In the genomic region with DNA sequence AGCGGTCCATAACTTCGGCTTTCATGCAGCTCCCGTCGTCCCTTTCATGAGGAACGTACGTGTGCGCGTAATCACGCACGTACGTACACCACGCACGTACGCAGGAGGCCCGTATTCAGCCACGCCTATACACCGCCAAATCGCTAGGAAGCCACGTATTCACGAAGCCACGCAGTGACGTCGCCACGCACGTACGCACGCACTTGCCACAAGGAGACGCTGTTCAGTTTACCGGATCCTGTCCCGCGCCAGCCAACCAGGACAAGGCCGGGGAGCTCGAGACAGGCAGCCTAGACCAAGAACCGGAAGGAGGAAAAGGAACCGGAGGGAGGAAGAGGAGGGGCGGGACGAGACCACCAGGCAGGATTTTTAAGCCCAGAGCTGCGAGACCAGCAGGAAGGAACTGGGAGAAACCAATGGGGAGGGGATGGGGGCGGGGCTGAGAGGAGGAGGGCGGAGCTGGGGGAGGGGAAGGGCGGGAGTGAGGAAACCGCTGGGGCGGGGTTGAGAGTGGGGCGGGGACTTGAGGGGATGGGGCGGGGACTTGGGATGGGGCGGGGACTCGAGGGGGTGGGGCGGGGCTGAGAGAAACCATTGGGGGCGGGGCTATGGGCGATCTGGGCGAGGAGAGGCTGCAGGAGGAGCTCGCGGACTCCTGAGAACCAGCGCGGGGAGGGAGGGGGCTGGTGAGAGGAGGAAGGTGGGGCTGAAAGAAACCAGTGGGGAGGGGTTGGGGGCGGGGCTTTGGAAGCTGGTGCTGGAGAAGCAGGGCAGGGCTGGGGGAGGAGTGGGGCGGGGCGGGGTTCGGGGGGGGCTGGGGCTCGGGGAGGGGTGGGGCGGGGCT, we compare ENCODE assay signal across 8 cellular contexts.
DNase-seq lines count a peak whose midpoint lies in the region; ATAC-seq and TF ChIP-seq lines count a peak whose summit lies in the region.

Gene EOLA2, minus strand, starts transcription at position 65 of the 844 bp plus-strand sequence. CDS start 4,617 bp downstream, outside the sequence.

- H3K36me3 Mint-ChIP-seq in activated naive CD4-positive, alpha-beta T cell treated with anti-CD3 and anti-CD28 coated beads, Interleukin-2, amount 50 U/mL, for 24 hours: no peaks in the 10 kb centered on the region

- no peaks in the 10 kb centered on the region for H3K27me3 Mint-ChIP-seq in activated naive CD4-positive, alpha-beta T cell treated with anti-CD3 and anti-CD28 coated beads, Interleukin-2, amount 50 U/mL, for 24 hours

- peak within 1 kb of the TSS; percentile 73 for H3K4me3 ChIP-seq in GM08714 (ENCODE audit: low read length)

- peak within 1 kb of the TSS; percentile 94 for H3K27ac Mint-ChIP-seq in activated naive CD4-positive, alpha-beta T cell treated with anti-CD3 and anti-CD28 coated beads, Interleukin-2, amount 50 U/mL, for 24 hours

- ATAC-seq in HG02610 (IDR thresholded peaks at IDR 0.05; ENCODE audit: unreplicated experiment) (peak; percentile 72), SK-N-SH treated with all-trans-retinoic acid at 6 μM for 48 hours (peak; percentile 69)

- no peaks in the 10 kb centered on the region for H3K9me3 Mint-ChIP-seq in activated naive CD4-positive, alpha-beta T cell treated with anti-CD3 and anti-CD28 coated beads, Interleukin-2, amount 50 U/mL, for 24 hours

- H3K4me3 Mint-ChIP-seq in activated naive CD4-positive, alpha-beta T cell treated with anti-CD3 and anti-CD28 coated beads, Interleukin-2, amount 50 U/mL, for 24 hours: peak within 1 kb of the TSS; percentile 86

- peak; percentile 98 for DNase-seq in NCI-H1092 (lab: John Stamatoyannopoulos, UW)
- DNase-seq in germinal center (ENCODE audit: low spot score): peak; percentile 57
- DNase-seq in non-pigmented ciliary epithelial cell (ENCODE audit: low read depth): peak; percentile 93
- DNase-seq in superior temporal gyrus (ENCODE audit: extremely low spot score): peak; percentile 97

- H3K4me1 Mint-ChIP-seq in activated naive CD4-positive, alpha-beta T cell treated with anti-CD3 and anti-CD28 coated beads, Interleukin-2, amount 50 U/mL, for 24 hours: no peaks in the 10 kb centered on the region

TF ChIP-seq in SK-N-SH treated with all-trans-retinoic acid at 6 μM for 48 hours, 23 proteins besides CTCF, POLR2A, EP300 and RAD21:
- TF ChIP-seq RARB (CRISPR knock-in tag; IDR thresholded peaks at IDR 0.05) (no peak), CSDC2 (CRISPR knock-in tag; IDR thresholded peaks at IDR 0.05) (no peak), ZFP30 (CRISPR knock-in tag; IDR thresholded peaks at IDR 0.05) (no peak), GLIS3 (CRISPR knock-in tag; IDR thresholded peaks at IDR 0.05) (no peak), TOX (CRISPR knock-in tag; IDR thresholded peaks at IDR 0.05; ENCODE audit: borderline replicate concordance) (no peak), ZNF70 (CRISPR knock-in tag; IDR thresholded peaks at IDR 0.05) (no peak), OSR1 (CRISPR knock-in tag; IDR thresholded peaks at IDR 0.05) (no peak), PPARA (CRISPR knock-in tag; IDR thresholded peaks at IDR 0.05; ENCODE audit: borderline replicate concordance) (no peak), ISL1 (CRISPR knock-in tag; IDR thresholded peaks at IDR 0.05) (no peak)
- TF ChIP-seq, protein P1, sequence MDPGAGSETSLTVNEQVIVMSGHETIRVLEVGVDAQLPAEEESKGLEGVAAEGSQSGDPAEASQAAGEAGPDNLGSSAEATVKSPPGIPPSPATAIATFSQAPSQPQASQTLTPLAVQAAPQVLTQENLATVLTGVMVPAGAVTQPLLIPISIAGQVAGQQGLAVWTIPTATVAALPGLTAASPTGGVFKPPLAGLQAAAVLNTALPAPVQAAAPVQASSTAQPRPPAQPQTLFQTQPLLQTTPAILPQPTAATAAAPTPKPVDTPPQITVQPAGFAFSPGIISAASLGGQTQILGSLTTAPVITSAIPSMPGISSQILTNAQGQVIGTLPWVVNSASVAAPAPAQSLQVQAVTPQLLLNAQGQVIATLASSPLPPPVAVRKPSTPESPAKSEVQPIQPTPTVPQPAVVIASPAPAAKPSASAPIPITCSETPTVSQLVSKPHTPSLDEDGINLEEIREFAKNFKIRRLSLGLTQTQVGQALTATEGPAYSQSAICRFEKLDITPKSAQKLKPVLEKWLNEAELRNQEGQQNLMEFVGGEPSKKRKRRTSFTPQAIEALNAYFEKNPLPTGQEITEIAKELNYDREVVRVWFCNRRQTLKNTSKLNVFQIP (CRISPR knock-in tag; IDR thresholded peaks at IDR 0.05; ENCODE audit: borderline replicate concordance, low read depth): no peak
- TF ChIP-seq, protein P2, sequence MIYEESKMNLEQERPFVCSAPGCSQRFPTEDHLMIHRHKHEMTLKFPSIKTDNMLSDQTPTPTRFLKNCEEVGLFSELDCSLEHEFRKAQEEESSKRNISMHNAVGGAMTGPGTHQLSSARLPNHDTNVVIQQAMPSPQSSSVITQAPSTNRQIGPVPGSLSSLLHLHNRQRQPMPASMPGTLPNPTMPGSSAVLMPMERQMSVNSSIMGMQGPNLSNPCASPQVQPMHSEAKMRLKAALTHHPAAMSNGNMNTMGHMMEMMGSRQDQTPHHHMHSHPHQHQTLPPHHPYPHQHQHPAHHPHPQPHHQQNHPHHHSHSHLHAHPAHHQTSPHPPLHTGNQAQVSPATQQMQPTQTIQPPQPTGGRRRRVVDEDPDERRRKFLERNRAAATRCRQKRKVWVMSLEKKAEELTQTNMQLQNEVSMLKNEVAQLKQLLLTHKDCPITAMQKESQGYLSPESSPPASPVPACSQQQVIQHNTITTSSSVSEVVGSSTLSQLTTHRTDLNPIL (CRISPR knock-in tag; IDR thresholded peaks at IDR 0.05; ENCODE audit: low read depth): no peak
- TF ChIP-seq, protein P3, sequence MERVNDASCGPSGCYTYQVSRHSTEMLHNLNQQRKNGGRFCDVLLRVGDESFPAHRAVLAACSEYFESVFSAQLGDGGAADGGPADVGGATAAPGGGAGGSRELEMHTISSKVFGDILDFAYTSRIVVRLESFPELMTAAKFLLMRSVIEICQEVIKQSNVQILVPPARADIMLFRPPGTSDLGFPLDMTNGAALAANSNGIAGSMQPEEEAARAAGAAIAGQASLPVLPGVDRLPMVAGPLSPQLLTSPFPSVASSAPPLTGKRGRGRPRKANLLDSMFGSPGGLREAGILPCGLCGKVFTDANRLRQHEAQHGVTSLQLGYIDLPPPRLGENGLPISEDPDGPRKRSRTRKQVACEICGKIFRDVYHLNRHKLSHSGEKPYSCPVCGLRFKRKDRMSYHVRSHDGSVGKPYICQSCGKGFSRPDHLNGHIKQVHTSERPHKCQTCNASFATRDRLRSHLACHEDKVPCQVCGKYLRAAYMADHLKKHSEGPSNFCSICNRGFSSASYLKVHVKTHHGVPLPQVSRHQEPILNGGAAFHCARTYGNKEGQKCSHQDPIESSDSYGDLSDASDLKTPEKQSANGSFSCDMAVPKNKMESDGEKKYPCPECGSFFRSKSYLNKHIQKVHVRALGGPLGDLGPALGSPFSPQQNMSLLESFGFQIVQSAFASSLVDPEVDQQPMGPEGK (CRISPR knock-in tag; IDR thresholded peaks at IDR 0.05; ENCODE audit: borderline replicate concordance): no peak
- TF ChIP-seq, protein P4, sequence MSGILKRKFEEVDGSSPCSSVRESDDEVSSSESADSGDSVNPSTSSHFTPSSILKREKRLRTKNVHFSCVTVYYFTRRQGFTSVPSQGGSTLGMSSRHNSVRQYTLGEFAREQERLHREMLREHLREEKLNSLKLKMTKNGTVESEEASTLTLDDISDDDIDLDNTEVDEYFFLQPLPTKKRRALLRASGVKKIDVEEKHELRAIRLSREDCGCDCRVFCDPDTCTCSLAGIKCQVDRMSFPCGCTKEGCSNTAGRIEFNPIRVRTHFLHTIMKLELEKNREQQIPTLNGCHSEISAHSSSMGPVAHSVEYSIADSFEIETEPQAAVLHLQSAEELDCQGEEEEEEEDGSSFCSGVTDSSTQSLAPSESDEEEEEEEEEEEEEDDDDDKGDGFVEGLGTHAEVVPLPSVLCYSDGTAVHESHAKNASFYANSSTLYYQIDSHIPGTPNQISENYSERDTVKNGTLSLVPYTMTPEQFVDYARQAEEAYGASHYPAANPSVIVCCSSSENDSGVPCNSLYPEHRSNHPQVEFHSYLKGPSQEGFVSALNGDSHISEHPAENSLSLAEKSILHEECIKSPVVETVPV (CRISPR knock-in tag; IDR thresholded peaks at IDR 0.05): no peak

Comparison
In these comparisons a context has a peak if more than half of its experiments do, and no peak if none do; other contexts are left out.
1. Peak in every context shown above with its lines: DNase-seq, ATAC-seq and H3K4me3 ChIP-seq.